In the genomic region with DNA sequence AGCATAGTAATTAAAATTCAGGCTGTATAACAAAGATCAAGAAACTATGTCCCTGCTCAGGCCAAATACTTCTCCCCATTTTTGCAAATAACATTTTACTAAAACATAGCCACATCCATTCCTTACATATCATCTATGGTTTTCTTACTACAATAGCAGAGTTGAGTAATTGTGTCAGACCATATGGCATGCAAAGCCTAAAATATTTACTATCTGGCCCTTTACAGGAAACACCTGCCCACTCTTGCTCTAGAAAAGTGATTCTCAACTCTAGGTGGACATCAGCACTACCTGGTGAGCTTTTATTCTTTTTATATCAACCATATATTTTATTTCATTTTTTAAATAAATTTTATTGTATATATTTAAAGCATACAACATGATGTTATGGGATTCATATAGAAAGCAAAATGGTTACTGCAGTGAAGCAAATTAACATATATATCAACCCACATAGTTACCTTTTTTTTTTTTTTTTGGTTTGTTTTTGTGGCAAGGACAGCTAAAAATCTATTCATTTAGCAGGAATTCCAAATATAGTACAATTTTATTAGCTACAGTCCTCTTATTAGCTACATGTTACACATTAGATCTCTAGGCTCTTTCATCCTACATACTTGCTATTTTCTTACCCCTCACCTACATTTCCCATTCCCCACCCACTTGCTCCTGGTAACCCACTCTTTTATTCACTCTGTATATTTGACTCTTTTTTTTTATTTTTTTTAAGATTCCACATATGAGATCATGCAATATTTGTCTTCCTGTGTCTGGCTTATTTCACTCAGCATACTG, we compare ENCODE assay signal across 15 cellular contexts. TPM values are rescaled to one million over a fixed set of nuclear protein-coding genes. Genes with fewer than 3 reads are reported as not detected.
DNase-seq lines count a peak whose midpoint lies in the region; ATAC-seq and TF ChIP-seq lines count a peak whose summit lies in the region.
"Had no signal": no experiment of that assay in that cellular context is flagged by ENCODE, and none has a peak within 500 bp of the region (broad histone marks: within the 10 kb centered on the region; RNA-seq: fewer than 3 reads in every experiment).

No MANE protein-coding gene starts in this region.

- H3K36me3 ChIP-seq in CD4-positive, alpha-beta memory T cell (ENCODE audit: insufficient read depth, low read length), result no peaks in the 10 kb centered on the region
- H3K36me3 ChIP-seq in vagina, result no peaks in the 10 kb centered on the region
- H3K36me3 ChIP-seq: heart right ventricle, neutrophil, thyroid gland had no signal

- H3K9me3 Mint-ChIP-seq in CD4-positive, alpha-beta memory T cell, result peaks cover 0 to 1% (median 0%) of the 10 kb centered on the region in 8 donors
- H3K9me3 Mint-ChIP-seq in IgD-negative memory B cell, result no peaks in the 10 kb centered on the region

- peaks cover 14 to 22% of the 10 kb centered on the region in 2 donors for H3K36me3 Mint-ChIP-seq in CD4-positive, alpha-beta memory T cell
- peaks cover 5% of the 10 kb centered on the region for H3K36me3 Mint-ChIP-seq in IgD-negative memory B cell

- peak overlapping the region in 5 of 7 donors; percentile 5 to 66 (median 12) for H3K27ac Mint-ChIP-seq in CD4-positive, alpha-beta memory T cell
- H3K27ac Mint-ChIP-seq in IgD-negative memory B cell, result peak overlapping the region; percentile 6 to 85 (median 70)

- CTCF ChIA-PET in CD4-positive, alpha-beta memory T cell (lab: Charles Lee; ENCODE audit: partially characterized antibody), result interaction anchor here (0.6 to 1.0 kb wide), 2 partner anchors 11 to 114 kb away, joined by 3 to 4 read pairs; no protein-coding TSS in a partner anchor

- no peak overlapping the region for H3K27ac ChIP-seq in CD4-positive, alpha-beta memory T cell (ENCODE audit: low read depth, low read length)
- H3K27ac ChIP-seq in vagina, result no peak overlapping the region
- H3K27ac ChIP-seq: epithelial cell of prostate, heart right ventricle, thyroid gland had no signal

- peaks cover 62 to 91% (median 75%) of the 10 kb centered on the region in 4 donors for H3K4me1 Mint-ChIP-seq in CD4-positive, alpha-beta memory T cell
- H3K4me1 Mint-ChIP-seq in IgD-negative memory B cell, result peaks cover 58 to 65% (median 64%) of the 10 kb centered on the region in 3 donors

- no peaks in the 10 kb centered on the region for H3K9me3 ChIP-seq in CD4-positive, alpha-beta memory T cell (ENCODE audit: control insufficient read depth in 1 of 2, low read length in 2 of 2)
- H3K9me3 ChIP-seq in vagina, result no peaks in the 10 kb centered on the region
- H3K9me3 ChIP-seq: heart right ventricle, neutrophil, thyroid gland had no signal

- no peak for TF ChIP-seq POLR2A in vagina (IDR thresholded peaks at IDR 0.05)

- DNase-seq in CD4-positive, alpha-beta memory T cell, result no peak
- DNase-seq in GF-D8 (lab: John Stamatoyannopoulos, UW), result peak; percentile 53
- peak; percentile 55 for DNase-seq in dermis blood vessel endothelial cell
- DNase-seq in vagina (ENCODE audit: extremely low spot score in 2 of 2), result no peak
- DNase-seq in AG20443 (ENCODE audit: low spot score), result no peak
- DNase-seq: Calu3, heart right ventricle, NCI-H146, thyroid gland had no signal

- H3K27me3 Mint-ChIP-seq in CD4-positive, alpha-beta memory T cell, result no peaks in the 10 kb centered on the region
- H3K27me3 Mint-ChIP-seq in IgD-negative memory B cell, result no peaks in the 10 kb centered on the region

- H3K4me3 Mint-ChIP-seq in CD4-positive, alpha-beta memory T cell, result peak overlapping the region in 5 of 8 donors; percentile 5 to 77 (median 30)
- H3K4me3 Mint-ChIP-seq in IgD-negative memory B cell, result peak overlapping the region in 2 of 4 donors; percentile 28 to 55

- ATAC-seq in GM19452 (IDR thresholded peaks at IDR 0.05; ENCODE audit: unreplicated experiment), result no peak

- intact Hi-C loops in CD4-positive, alpha-beta memory T cell (cut with micrococcal nuclease), result no loop called here
- intact Hi-C loops in vagina (cut with DNase I), result no loop called here

- H3K27me3 ChIP-seq in CD4-positive, alpha-beta memory T cell (ENCODE audit: insufficient read depth, low read length), result no peaks in the 10 kb centered on the region
- no peaks in the 10 kb centered on the region for H3K27me3 ChIP-seq in vagina
- H3K27me3 ChIP-seq: heart right ventricle, neutrophil, thyroid gland had no signal

- H3K4me1 ChIP-seq in CD4-positive, alpha-beta memory T cell (ENCODE audit: insufficient read depth, low read length), result peaks cover 82% of the 10 kb centered on the region
- peaks cover 19% of the 10 kb centered on the region for H3K4me1 ChIP-seq in vagina

- no peak overlapping the region for H3K4me3 ChIP-seq in CD4-positive, alpha-beta memory T cell (ENCODE audit: low read length in 2 of 2)
- no peak overlapping the region for H3K4me3 ChIP-seq in vagina
- H3K4me3 ChIP-seq: heart right ventricle, SK-N-MC, smooth muscle cell, thyroid gland had no signal

- POLR2A ChIA-PET in CD4-positive, alpha-beta memory T cell (lab: Charles Lee; ENCODE audit: partially characterized antibody), result no interaction called here

- no peak for TF ChIP-seq CTCF in vagina (IDR thresholded peaks at IDR 0.05)

RNA-seq across cellular contexts. Expression of gene ABI1, which starts 19.6 kb away (rescaled TPM):
- 10 to 100 TPM; 62.2 to 62.5 TPM for total RNA-seq in CD4-positive, alpha-beta memory T cell
- 10 to 100 TPM; 80.2 to 87.6 TPM for polyA plus RNA-seq in CD4-positive, alpha-beta memory T cell
- polyA plus RNA-seq in IgD-negative memory B cell, result 93.8 TPM
- total RNA-seq in dermis blood vessel endothelial cell (40.5 and 47.1 TPM in 2 replicates), vagina (26.0 TPM)

Comparison
In these comparisons a context has a peak if more than half of its experiments do, and no peak if none do; other contexts are left out.
1. DNase-seq: peak in GF-D8 (single experiment) and dermis blood vessel endothelial cell (single experiment); none in CD4-positive, alpha-beta memory T cell (0 of 5), vagina (0 of 2) and AG20443 (single experiment).